ENCODE assay signal across 1 cellular context in genomic region chr1:172456344-172456769, GRCh38.
A peak's percentile ranks its signal among the peaks of the same experiment; 100 is the strongest.
TF ChIP-seq lines count a peak whose summit lies in the region.

No MANE protein-coding gene starts in this region.

TF ChIP-seq in K562, 482 proteins besides CTCF, POLR2A, EP300 and RAD21 (continued from another document and continues in another):
- TF ChIP-seq SREBF2 (CRISPR knock-in tag; IDR thresholded peaks at IDR 0.05): no peak
- TF ChIP-seq FOXA3 (CRISPR knock-in tag; conservative IDR thresholded peaks at IDR 0.05 in 1 of 2, IDR thresholded peaks at IDR 0.05 in 1 of 2): no peak
- no peak for TF ChIP-seq ZNF785 (CRISPR knock-in tag; IDR thresholded peaks at IDR 0.05)
- 0 out of 2 replicates have a peak, but pooled peaks have one; percentile 24 for TF ChIP-seq ZNF3 (CRISPR knock-in tag; IDR thresholded peaks at IDR 0.05)
- TF ChIP-seq FOXJ2 (tag; IDR thresholded peaks at IDR 0.05): no peak
- no peak for TF ChIP-seq ZNF407 (IDR thresholded peaks at IDR 0.05; ENCODE audit: low read depth)
- TF ChIP-seq, protein P1, sequence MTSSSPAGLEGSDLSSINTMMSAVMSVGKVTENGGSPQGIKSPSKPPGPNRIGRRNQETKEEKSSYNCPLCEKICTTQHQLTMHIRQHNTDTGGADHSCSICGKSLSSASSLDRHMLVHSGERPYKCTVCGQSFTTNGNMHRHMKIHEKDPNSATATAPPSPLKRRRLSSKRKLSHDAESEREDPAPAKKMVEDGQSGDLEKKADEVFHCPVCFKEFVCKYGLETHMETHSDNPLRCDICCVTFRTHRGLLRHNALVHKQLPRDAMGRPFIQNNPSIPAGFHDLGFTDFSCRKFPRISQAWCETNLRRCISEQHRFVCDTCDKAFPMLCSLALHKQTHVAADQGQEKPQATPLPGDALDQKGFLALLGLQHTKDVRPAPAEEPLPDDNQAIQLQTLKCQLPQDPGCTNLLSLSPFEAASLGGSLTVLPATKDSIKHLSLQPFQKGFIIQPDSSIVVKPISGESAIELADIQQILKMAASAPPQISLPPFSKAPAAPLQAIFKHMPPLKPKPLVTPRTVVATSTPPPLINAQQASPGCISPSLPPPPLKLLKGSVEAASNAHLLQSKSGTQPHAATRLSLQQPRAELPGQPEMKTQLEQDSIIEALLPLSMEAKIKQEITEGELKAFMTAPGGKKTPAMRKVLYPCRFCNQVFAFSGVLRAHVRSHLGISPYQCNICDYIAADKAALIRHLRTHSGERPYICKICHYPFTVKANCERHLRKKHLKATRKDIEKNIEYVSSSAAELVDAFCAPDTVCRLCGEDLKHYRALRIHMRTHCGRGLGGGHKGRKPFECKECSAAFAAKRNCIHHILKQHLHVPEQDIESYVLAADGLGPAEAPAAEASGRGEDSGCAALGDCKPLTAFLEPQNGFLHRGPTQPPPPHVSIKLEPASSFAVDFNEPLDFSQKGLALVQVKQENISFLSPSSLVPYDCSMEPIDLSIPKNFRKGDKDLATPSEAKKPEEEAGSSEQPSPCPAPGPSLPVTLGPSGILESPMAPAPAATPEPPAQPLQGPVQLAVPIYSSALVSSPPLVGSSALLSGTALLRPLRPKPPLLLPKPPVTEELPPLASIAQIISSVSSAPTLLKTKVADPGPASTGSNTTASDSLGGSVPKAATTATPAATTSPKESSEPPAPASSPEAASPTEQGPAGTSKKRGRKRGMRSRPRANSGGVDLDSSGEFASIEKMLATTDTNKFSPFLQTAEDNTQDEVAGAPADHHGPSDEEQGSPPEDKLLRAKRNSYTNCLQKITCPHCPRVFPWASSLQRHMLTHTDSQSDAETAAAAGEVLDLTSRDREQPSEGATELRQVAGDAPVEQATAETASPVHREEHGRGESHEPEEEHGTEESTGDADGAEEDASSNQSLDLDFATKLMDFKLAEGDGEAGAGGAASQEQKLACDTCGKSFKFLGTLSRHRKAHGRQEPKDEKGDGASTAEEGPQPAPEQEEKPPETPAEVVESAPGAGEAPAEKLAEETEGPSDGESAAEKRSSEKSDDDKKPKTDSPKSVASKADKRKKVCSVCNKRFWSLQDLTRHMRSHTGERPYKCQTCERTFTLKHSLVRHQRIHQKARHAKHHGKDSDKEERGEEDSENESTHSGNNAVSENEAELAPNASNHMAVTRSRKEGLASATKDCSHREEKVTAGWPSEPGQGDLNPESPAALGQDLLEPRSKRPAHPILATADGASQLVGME (CRISPR knock-in tag; IDR thresholded peaks at IDR 0.05): peak; percentile 84
- no peak for TF ChIP-seq KAT7 (CRISPR knock-in tag; IDR thresholded peaks at IDR 0.05; ENCODE audit: borderline replicate concordance)
- peak; percentile 63 for TF ChIP-seq NEUROD1 (IDR thresholded peaks at IDR 0.05; ENCODE audit: borderline replicate concordance, low read depth, low read length, partially characterized antibody)
- no peak for TF ChIP-seq ZNF165 (CRISPR knock-in tag; IDR thresholded peaks at IDR 0.05; ENCODE audit: borderline replicate concordance)
- TF ChIP-seq IRF1 (CRISPR knock-in tag; IDR thresholded peaks at IDR 0.05; ENCODE audit: borderline replicate concordance): no peak
- TF ChIP-seq EWSR1 (IDR thresholded peaks at IDR 0.05; ENCODE audit: borderline replicate concordance, low read depth, partially characterized antibody): no peak
- peak; percentile 52 to 56; a peak in 1 of 4 replicates for TF ChIP-seq KDM1A (IDR thresholded peaks at IDR 0.05)
- TF ChIP-seq, protein P2, sequence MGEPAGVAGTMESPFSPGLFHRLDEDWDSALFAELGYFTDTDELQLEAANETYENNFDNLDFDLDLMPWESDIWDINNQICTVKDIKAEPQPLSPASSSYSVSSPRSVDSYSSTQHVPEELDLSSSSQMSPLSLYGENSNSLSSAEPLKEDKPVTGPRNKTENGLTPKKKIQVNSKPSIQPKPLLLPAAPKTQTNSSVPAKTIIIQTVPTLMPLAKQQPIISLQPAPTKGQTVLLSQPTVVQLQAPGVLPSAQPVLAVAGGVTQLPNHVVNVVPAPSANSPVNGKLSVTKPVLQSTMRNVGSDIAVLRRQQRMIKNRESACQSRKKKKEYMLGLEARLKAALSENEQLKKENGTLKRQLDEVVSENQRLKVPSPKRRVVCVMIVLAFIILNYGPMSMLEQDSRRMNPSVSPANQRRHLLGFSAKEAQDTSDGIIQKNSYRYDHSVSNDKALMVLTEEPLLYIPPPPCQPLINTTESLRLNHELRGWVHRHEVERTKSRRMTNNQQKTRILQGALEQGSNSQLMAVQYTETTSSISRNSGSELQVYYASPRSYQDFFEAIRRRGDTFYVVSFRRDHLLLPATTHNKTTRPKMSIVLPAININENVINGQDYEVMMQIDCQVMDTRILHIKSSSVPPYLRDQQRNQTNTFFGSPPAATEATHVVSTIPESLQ (CRISPR knock-in tag; IDR thresholded peaks at IDR 0.05): no peak
- TF ChIP-seq COPS2 (conservative IDR thresholded peaks at IDR 0.05): no peak
- TF ChIP-seq STAT5A (IDR thresholded peaks at IDR 0.05; ENCODE audit: borderline replicate concordance, low read length): peak; percentile 78; the same call in 1 of the 2 replicates
- peak; percentile 94 for TF ChIP-seq NCOR1 (IDR thresholded peaks at IDR 0.05)
- TF ChIP-seq ZNF830 (CRISPR knock-in tag; IDR thresholded peaks at IDR 0.05): no peak
- TF ChIP-seq HMG20A (CRISPR knock-in tag; conservative IDR thresholded peaks at IDR 0.05): no peak
- peak; percentile 41; the same call in 1 of the 2 replicates for TF ChIP-seq FOSL1 (tag; conservative IDR thresholded peaks at IDR 0.05)
- no peak for TF ChIP-seq NFYB (IDR thresholded peaks at IDR 0.05; ENCODE audit: extremely low read depth, insufficient read length)
- TF ChIP-seq BRF1 (IDR thresholded peaks at IDR 0.05; ENCODE audit: borderline replicate concordance, extremely low read depth, insufficient read length): no peak
- TF ChIP-seq ZNF354B (CRISPR knock-in tag; IDR thresholded peaks at IDR 0.05): no peak
- TF ChIP-seq GATA2 (CRISPR knock-in tag; IDR thresholded peaks at IDR 0.05): peak; percentile 96
- peak; percentile 91 for TF ChIP-seq ZNF311 (CRISPR knock-in tag; IDR thresholded peaks at IDR 0.05)
- TF ChIP-seq HNRNPL (IDR thresholded peaks at IDR 0.05; ENCODE audit: low read depth, low read length): 0 out of 2 replicates have a peak, but pooled peaks have one; percentile 25
- TF ChIP-seq FUS (optimal IDR thresholded peaks at IDR 0.05; ENCODE audit: low read depth, low read length): no peak
- TF ChIP-seq SMARCE1 (IDR thresholded peaks at IDR 0.05): peak; percentile 77; the same call in 1 of the 2 replicates
- no peak for TF ChIP-seq SREBF1 (IDR thresholded peaks at IDR 0.05; ENCODE audit: borderline replicate concordance, low read depth, low read length)
- TF ChIP-seq RBFOX2 (IDR thresholded peaks at IDR 0.05; ENCODE audit: low read depth, low read length): no peak
- no peak for TF ChIP-seq SETDB1 (IDR thresholded peaks at IDR 0.05; ENCODE audit: low read length)
- no peak for TF ChIP-seq KDM2B (CRISPR knock-in tag; IDR thresholded peaks at IDR 0.05)
- no peak for TF ChIP-seq CHCHD3 (CRISPR knock-in tag; IDR thresholded peaks at IDR 0.05)
- TF ChIP-seq, protein P3, sequence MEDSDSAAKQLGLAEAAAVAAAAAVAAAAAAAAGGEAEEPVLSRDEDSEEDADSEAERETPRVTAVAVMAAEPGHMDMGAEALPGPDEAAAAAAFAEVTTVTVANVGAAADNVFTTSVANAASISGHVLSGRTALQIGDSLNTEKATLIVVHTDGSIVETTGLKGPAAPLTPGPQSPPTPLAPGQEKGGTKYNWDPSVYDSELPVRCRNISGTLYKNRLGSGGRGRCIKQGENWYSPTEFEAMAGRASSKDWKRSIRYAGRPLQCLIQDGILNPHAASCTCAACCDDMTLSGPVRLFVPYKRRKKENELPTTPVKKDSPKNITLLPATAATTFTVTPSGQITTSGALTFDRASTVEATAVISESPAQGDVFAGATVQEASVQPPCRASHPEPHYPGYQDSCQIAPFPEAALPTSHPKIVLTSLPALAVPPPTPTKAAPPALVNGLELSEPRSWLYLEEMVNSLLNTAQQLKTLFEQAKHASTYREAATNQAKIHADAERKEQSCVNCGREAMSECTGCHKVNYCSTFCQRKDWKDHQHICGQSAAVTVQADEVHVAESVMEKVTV (CRISPR knock-in tag; IDR thresholded peaks at IDR 0.05): no peak; the same call in 1 of the 2 replicates
- TF ChIP-seq PHF21A (IDR thresholded peaks at IDR 0.05; ENCODE audit: borderline replicate concordance, low read depth): no peak
- TF ChIP-seq E2F3 (CRISPR knock-in tag; IDR thresholded peaks at IDR 0.05): peak; percentile 88
- TF ChIP-seq ZKSCAN3 (CRISPR knock-in tag; IDR thresholded peaks at IDR 0.05): no peak
- no peak for TF ChIP-seq MEF2A (IDR thresholded peaks at IDR 0.05; ENCODE audit: control insufficient read depth, low read depth, low read length)
- no peak for TF ChIP-seq E2F8 (IDR thresholded peaks at IDR 0.05; ENCODE audit: low read depth, partially characterized antibody)
- 0 out of 2 replicates have a peak, but pooled peaks have one; percentile 64 for TF ChIP-seq TCF15 (CRISPR knock-in tag; IDR thresholded peaks at IDR 0.05)
- TF ChIP-seq ZNF75A (CRISPR knock-in tag; IDR thresholded peaks at IDR 0.05): no peak
- TF ChIP-seq KDM4B (IDR thresholded peaks at IDR 0.05; ENCODE audit: borderline replicate concordance in 2 of 2, low read depth in 1 of 2): no peak
- no peak for TF ChIP-seq ZNF780A (CRISPR knock-in tag; IDR thresholded peaks at IDR 0.05)
- no peak for TF ChIP-seq CHD1 (IDR thresholded peaks at IDR 0.05; ENCODE audit: low read length)
